In the genomic region with DNA sequence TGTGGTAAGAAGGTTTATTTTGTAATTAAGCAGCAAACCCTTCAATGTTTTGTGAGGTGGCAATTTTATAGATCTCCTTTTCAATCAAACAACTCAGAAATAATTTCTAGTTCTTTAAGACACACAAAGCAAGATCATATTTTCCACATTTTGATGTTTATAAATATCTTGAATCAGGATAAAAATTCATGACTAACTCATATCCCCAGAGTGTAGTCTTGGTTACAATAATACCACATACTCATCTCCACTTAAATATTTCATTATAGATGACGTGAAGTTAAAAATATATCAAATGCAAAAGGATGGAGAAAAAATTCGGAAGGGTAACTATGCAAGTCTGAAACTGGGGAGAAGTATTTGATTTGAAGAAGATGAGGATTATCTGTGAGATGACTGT, we compare ENCODE assay signal across 25 cellular contexts.
"Had no signal": no experiment of that assay in that cellular context is flagged by ENCODE, and none has a peak within 500 bp of the region (broad histone marks: within the 10 kb centered on the region; RNA-seq: fewer than 3 reads in every experiment).

No MANE protein-coding gene starts in this region.

- H3K9me3 Mint-ChIP-seq: nephron; stimulated activated naive CD8-positive, alpha-beta T cell treated with anti-CD3 and anti-CD28 coated beads, Interleukin-15, Interleukin-2, amounts not matched to agents 100 ng/mL and 50 ng/mL, for 24 hours had no signal

- H3K27me3 Mint-ChIP-seq: naive B cell; stimulated activated memory B cell treated with anti-CD40 and anti-IgM and Interleukin-4, amounts not matched to agents 10 μg/mL and 1 μg/mL and 100 μg/mL, for 72 hours had no signal

- H3K27ac ChIP-seq: colonic mucosa, foreskin keratinocyte, psoas muscle, spleen, testis, tibial nerve, upper lobe of right lung, vagina had no signal

- H3K4me3 ChIP-seq: colonic mucosa, lung, psoas muscle, spleen, testis, tibial nerve, upper lobe of right lung, vagina had no signal

- H3K4me3 Mint-ChIP-seq: naive B cell; nephron; stimulated activated memory B cell treated with anti-CD40 and anti-IgM and Interleukin-4, amounts not matched to agents 10 μg/mL and 1 μg/mL and 100 μg/mL, for 72 hours; stimulated activated naive CD8-positive, alpha-beta T cell treated with anti-CD3 and anti-CD28 coated beads, Interleukin-15, Interleukin-2, amounts not matched to agents 100 ng/mL and 50 ng/mL, for 24 hours had no signal

- H3K4me1 ChIP-seq: colonic mucosa, foreskin keratinocyte, psoas muscle, spleen, testis, tibial nerve, upper lobe of right lung, vagina had no signal

- H3K36me3 ChIP-seq: colonic mucosa, spleen, tibial nerve, upper lobe of right lung, vagina had no signal

- H3K27me3 ChIP-seq: colonic mucosa, foreskin keratinocyte, spleen, testis, tibial nerve, upper lobe of right lung, vagina had no signal

- ATAC-seq: esophagus mucosa; foreskin keratinocyte; left colon; left ventricle myocardium superior; psoas muscle; sciatic nerve; stimulated activated memory B cell treated with anti-CD40 and anti-IgM and Interleukin-4, amounts not matched to agents 10 μg/mL and 1 μg/mL and 100 μg/mL, for 72 hours; upper lobe of right lung had no signal

- DNase-seq: colonic mucosa; effector CD4-positive, alpha-beta T cell; foreskin keratinocyte; head of caudate nucleus; hippocampal formation; left colon; left ventricle myocardium superior; mesendoderm; naive B cell; occipital lobe; psoas muscle; spleen; stimulated activated CD4-positive, alpha-beta T cell treated with anti-CD3 and anti-CD28 coated beads, Interleukin-15, amount 100 ng/mL, for 24 hours; stimulated activated CD4-positive, alpha-beta T cell treated with anti-CD3 and anti-CD28 coated beads, Interleukin-1b, Interleukin-23, amount 100 ng/mL, for 48 hours; stimulated activated CD4-positive, alpha-beta T cell treated with anti-CD3 and anti-CD28 coated beads, Interleukin-4, amount 100 ng/mL, for 24 hours; testis; upper lobe of right lung had no signal

- H3K9me3 ChIP-seq: colonic mucosa, psoas muscle, testis, tibial nerve, upper lobe of right lung, vagina had no signal

- H3K36me3 Mint-ChIP-seq: naive B cell; stimulated activated memory B cell treated with anti-CD40 and anti-IgM and Interleukin-4, amounts not matched to agents 10 μg/mL and 1 μg/mL and 100 μg/mL, for 72 hours had no signal

- H3K27ac Mint-ChIP-seq: naive B cell; stimulated activated memory B cell treated with anti-CD40 and anti-IgM and Interleukin-4, amounts not matched to agents 10 μg/mL and 1 μg/mL and 100 μg/mL, for 72 hours; stimulated activated naive CD8-positive, alpha-beta T cell treated with anti-CD3 and anti-CD28 coated beads, Interleukin-15, Interleukin-2, amounts not matched to agents 100 ng/mL and 50 ng/mL, for 24 hours had no signal

- H3K4me1 Mint-ChIP-seq: naive B cell; stimulated activated memory B cell treated with anti-CD40 and anti-IgM and Interleukin-4, amounts not matched to agents 10 μg/mL and 1 μg/mL and 100 μg/mL, for 72 hours had no signal
